1 cellular context compared by ENCODE assay signal in the genomic region with DNA sequence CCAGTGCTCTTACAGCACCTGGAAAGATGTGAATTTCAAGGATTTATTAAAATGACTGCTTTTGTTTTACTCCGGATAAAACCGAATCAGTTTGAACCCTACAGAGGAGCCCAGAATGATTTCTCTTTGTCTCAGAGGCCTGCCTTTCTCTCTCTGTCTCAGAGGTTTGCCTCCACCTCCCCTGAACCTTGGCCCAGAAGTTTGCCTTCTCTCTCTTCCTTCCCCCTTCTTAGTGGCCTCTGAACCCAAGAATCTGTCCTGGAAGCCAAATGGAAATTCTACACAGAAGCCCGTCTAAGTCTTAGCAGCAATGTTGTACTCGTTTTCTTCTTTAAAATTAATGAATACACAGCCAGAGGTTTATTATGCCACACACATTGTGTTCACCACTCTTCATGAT.
TF ChIP-seq lines count a peak whose summit lies in the region.

No MANE protein-coding gene starts in this region.

TF ChIP-seq in GM23338, 12 proteins besides CTCF, POLR2A, EP300 and RAD21 (continued from another document):
- TF ChIP-seq, protein P1, sequence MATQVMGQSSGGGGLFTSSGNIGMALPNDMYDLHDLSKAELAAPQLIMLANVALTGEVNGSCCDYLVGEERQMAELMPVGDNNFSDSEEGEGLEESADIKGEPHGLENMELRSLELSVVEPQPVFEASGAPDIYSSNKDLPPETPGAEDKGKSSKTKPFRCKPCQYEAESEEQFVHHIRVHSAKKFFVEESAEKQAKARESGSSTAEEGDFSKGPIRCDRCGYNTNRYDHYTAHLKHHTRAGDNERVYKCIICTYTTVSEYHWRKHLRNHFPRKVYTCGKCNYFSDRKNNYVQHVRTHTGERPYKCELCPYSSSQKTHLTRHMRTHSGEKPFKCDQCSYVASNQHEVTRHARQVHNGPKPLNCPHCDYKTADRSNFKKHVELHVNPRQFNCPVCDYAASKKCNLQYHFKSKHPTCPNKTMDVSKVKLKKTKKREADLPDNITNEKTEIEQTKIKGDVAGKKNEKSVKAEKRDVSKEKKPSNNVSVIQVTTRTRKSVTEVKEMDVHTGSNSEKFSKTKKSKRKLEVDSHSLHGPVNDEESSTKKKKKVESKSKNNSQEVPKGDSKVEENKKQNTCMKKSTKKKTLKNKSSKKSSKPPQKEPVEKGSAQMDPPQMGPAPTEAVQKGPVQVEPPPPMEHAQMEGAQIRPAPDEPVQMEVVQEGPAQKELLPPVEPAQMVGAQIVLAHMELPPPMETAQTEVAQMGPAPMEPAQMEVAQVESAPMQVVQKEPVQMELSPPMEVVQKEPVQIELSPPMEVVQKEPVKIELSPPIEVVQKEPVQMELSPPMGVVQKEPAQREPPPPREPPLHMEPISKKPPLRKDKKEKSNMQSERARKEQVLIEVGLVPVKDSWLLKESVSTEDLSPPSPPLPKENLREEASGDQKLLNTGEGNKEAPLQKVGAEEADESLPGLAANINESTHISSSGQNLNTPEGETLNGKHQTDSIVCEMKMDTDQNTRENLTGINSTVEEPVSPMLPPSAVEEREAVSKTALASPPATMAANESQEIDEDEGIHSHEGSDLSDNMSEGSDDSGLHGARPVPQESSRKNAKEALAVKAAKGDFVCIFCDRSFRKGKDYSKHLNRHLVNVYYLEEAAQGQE (IDR thresholded peaks at IDR 0.05; ENCODE audit: unreplicated experiment): no peak
- TF ChIP-seq, protein P2, sequence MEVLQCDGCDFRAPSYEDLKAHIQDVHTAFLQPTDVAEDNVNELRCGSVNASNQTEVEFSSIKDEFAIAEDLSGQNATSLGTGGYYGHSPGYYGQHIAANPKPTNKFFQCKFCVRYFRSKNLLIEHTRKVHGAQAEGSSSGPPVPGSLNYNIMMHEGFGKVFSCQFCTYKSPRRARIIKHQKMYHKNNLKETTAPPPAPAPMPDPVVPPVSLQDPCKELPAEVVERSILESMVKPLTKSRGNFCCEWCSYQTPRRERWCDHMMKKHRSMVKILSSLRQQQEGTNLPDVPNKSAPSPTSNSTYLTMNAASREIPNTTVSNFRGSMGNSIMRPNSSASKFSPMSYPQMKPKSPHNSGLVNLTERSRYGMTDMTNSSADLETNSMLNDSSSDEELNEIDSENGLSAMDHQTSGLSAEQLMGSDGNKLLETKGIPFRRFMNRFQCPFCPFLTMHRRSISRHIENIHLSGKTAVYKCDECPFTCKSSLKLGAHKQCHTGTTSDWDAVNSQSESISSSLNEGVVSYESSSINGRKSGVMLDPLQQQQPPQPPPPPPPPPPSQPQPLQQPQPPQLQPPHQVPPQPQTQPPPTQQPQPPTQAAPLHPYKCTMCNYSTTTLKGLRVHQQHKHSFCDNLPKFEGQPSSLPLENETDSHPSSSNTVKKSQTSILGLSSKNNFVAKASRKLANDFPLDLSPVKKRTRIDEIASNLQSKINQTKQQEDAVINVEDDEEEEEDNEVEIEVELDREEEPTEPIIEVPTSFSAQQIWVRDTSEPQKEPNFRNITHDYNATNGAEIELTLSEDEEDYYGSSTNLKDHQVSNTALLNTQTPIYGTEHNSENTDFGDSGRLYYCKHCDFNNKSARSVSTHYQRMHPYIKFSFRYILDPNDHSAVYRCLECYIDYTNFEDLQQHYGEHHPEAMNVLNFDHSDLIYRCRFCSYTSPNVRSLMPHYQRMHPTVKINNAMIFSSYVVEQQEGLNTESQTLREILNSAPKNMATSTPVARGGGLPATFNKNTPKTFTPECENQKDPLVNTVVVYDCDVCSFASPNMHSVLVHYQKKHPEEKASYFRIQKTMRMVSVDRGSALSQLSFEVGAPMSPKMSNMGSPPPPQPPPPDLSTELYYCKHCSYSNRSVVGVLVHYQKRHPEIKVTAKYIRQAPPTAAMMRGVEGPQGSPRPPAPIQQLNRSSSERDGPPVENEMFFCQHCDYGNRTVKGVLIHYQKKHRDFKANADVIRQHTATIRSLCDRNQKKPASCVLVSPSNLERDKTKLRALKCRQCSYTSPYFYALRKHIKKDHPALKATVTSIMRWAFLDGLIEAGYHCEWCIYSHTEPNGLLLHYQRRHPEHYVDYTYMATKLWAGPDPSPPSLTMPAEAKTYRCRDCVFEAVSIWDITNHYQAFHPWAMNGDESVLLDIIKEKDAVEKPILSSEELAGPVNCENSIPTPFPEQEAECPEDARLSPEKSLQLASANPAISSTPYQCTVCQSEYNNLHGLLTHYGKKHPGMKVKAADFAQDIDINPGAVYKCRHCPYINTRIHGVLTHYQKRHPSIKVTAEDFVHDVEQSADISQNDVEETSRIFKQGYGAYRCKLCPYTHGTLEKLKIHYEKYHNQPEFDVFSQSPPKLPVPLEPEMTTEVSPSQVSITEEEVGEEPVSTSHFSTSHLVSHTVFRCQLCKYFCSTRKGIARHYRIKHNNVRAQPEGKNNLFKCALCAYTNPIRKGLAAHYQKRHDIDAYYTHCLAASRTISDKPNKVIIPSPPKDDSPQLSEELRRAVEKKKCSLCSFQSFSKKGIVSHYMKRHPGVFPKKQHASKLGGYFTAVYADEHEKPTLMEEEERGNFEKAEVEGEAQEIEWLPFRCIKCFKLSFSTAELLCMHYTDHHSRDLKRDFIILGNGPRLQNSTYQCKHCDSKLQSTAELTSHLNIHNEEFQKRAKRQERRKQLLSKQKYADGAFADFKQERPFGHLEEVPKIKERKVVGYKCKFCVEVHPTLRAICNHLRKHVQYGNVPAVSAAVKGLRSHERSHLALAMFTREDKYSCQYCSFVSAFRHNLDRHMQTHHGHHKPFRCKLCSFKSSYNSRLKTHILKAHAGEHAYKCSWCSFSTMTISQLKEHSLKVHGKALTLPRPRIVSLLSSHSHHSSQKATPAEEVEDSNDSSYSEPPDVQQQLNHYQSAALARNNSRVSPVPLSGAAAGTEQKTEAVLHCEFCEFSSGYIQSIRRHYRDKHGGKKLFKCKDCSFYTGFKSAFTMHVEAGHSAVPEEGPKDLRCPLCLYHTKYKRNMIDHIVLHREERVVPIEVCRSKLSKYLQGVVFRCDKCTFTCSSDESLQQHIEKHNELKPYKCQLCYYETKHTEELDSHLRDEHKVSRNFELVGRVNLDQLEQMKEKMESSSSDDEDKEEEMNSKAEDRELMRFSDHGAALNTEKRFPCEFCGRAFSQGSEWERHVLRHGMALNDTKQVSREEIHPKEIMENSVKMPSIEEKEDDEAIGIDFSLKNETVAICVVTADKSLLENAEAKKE (CRISPR knock-in tag; IDR thresholded peaks at IDR 0.05): no peak
- TF ChIP-seq STAT1 (IDR thresholded peaks at IDR 0.05; ENCODE audit: unreplicated experiment) (no peak), CREB1 (CRISPR knock-in tag; IDR thresholded peaks at IDR 0.05; ENCODE audit: low read depth) (no peak), ZNF331 (CRISPR knock-in tag; IDR thresholded peaks at IDR 0.05; ENCODE audit: low read depth) (no peak), ZNF114 (CRISPR knock-in tag; IDR thresholded peaks at IDR 0.05) (no peak), NANOG (IDR thresholded peaks at IDR 0.05; ENCODE audit: borderline replicate concordance) (no peak), POLR2AphosphoS5 (IDR thresholded peaks at IDR 0.05; ENCODE audit: low read depth) (no peak), EZH2phosphoT487 (IDR thresholded peaks at IDR 0.05; ENCODE audit: unreplicated experiment) (no peak), EZH2 (IDR thresholded peaks at IDR 0.05; ENCODE audit: low read depth, unreplicated experiment) (no peak)
